In the genomic region with DNA sequence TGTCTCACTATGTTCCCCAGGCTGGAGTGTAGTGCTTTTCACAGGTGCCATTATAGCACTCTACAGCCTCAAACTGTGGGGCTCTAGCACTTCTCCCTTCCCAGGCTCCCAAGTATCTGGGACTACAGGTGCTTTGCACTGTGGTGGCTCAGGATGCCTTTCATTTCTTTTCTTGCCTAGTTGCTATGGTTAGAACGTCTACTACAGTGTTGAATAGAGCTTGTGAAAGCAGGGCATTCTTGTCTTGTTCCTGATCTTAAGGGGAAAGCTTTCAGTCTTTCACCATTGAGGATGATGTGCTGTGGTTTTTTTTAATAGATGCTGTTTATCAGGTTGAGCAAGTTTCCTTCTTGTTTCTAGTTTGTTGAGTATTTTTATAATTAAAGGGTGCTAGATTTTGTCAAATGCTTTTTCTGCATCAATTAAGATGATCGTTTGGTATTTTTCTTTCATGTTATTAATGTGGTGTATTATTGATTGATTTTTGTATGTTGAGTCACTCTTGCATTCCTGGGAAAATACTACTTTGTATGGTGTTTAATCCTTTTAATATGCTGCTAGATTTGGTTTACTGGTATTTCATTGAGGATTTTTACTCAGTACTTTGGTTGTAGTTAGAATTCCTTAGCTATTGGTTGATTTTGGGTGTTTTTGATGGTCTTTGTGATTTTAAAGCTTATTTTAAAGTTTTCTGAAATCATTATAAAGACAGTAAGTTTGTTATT, we compare ENCODE assay signal across 10 cellular contexts. TPM values are rescaled to one million over a fixed set of nuclear protein-coding genes. Genes with fewer than 3 reads are reported as not detected.
A peak's percentile ranks its signal among the peaks of the same experiment; 100 is the strongest.
DNase-seq lines count a peak whose midpoint lies in the region; ATAC-seq and TF ChIP-seq lines count a peak whose summit lies in the region.
"Had no signal": no experiment of that assay in that cellular context is flagged by ENCODE, and none has a peak within 500 bp of the region (broad histone marks: within the 10 kb centered on the region; RNA-seq: fewer than 3 reads in every experiment).

No MANE protein-coding gene starts in this region.

- POLR2A ChIA-PET in WTC11 (lab: Charles Lee) = interaction anchor here (0.7 kb wide), 1 partner anchor 65 kb away, joined by 4 read pairs; no protein-coding TSS in a partner anchor

- peaks cover 0 to 60% (median 14%) of the 10 kb centered on the region in 4 donors for H3K4me1 ChIP-seq in tibial artery

- peaks cover 28 to 41% of the 10 kb centered on the region in 2 donors for H3K36me3 Mint-ChIP-seq in CD14-positive monocyte
- H3K36me3 Mint-ChIP-seq in WTC11 = peaks cover 9% of the 10 kb centered on the region; the same call in 1 of the 2 replicates

- CTCF ChIA-PET in WTC11 (lab: Charles Lee) = interaction anchor here (1.3 kb wide), 1 partner anchor 114 kb away, joined by 4 read pairs; no protein-coding TSS in a partner anchor

- no peaks in the 10 kb centered on the region for H3K9me3 ChIP-seq in tibial artery

- ATAC-seq in WTC11 (peak; percentile 41; the same call in 1 of the 2 replicates), GM21723 (IDR thresholded peaks at IDR 0.05; ENCODE audit: unreplicated experiment) (no peak), HG03025 (IDR thresholded peaks at IDR 0.05; ENCODE audit: low FRiP score, unreplicated experiment) (no peak), HG03565 (IDR thresholded peaks at IDR 0.05; ENCODE audit: unreplicated experiment) (no peak)

- H3K9me3 Mint-ChIP-seq in CD14-positive monocyte (peaks cover 0 to 5% (median 3%) of the 10 kb centered on the region in 7 donors), WTC11 (no peaks in the 10 kb centered on the region)

- H3K27me3 Mint-ChIP-seq in CD14-positive monocyte (ENCODE audit: low read depth in 3 of 3) (peaks cover 0 to 1% (median 0%) of the 10 kb centered on the region in 3 donors), WTC11 (ENCODE audit: low read depth) (no peaks in the 10 kb centered on the region)

- no peak overlapping the region for H3K27ac ChIP-seq in tibial artery

- no peaks in the 10 kb centered on the region for H3K27me3 ChIP-seq in tibial artery

- peaks cover 1 to 6% (median 4%) of the 10 kb centered on the region in 3 donors for H3K36me3 ChIP-seq in tibial artery

- peak overlapping the region in 5 of 7 donors; percentile 37 to 67 (median 63) for H3K27ac Mint-ChIP-seq in CD14-positive monocyte
- H3K27ac Mint-ChIP-seq in WTC11 = peak overlapping the region; percentile 22

- DNase-seq in CD14-positive monocyte (ENCODE audit: low spot score) = no peak
- peak; percentile 13 for DNase-seq in HS-5 (ENCODE audit: low read depth)
- no peak for DNase-seq in WTC11 (ENCODE audit: low spot score)
- DNase-seq in foreskin melanocyte = peak; percentile 19
- no peak for DNase-seq in tibial artery
- DNase-seq: erythroblast, SHP77 had no signal

- H3K4me3 ChIP-seq in tibial artery = no peak overlapping the region

- TF ChIP-seq CTCF in CD14-positive monocyte (IDR thresholded peaks at IDR 0.05) = no peak
- TF ChIP-seq CTCF in WTC11 (IDR thresholded peaks at IDR 0.05) = no peak
- no peak for TF ChIP-seq CTCF in tibial artery (IDR thresholded peaks at IDR 0.05)

- H3K4me1 Mint-ChIP-seq in CD14-positive monocyte = peaks cover 44% of the 10 kb centered on the region
- peaks cover 63% of the 10 kb centered on the region for H3K4me1 Mint-ChIP-seq in WTC11

- intact Hi-C loops in CD14-positive monocyte (cut with micrococcal nuclease) = loop anchor here in 1 of 2 donors (5.0 kb wide), 1 partner anchor 37 kb away; the partner anchor contains the start of gene GPBP1
- intact Hi-C loops in tibial artery (cut with DNase I; ENCODE audit: low total_unique reads) = loop anchor here (10.0 kb wide), 1 partner anchor 255 kb away; the partner anchor contains the start of gene MIER3

- H3K4me3 Mint-ChIP-seq in CD14-positive monocyte (no peak overlapping the region), WTC11 (no peak overlapping the region)

TF ChIP-seq in WTC11, 78 proteins besides CTCF, POLR2A, EP300 and RAD21:
- TF ChIP-seq ZNF396 (CRISPR knock-in tag; IDR thresholded peaks at IDR 0.05; ENCODE audit: borderline replicate concordance) = no peak
- no peak for TF ChIP-seq ESRRA (CRISPR knock-in tag; IDR thresholded peaks at IDR 0.05; ENCODE audit: borderline replicate concordance)
- 0 out of 2 replicates have a peak, but pooled peaks have one; percentile 6 for TF ChIP-seq ZNF121 (CRISPR knock-in tag; IDR thresholded peaks at IDR 0.05)
- TF ChIP-seq ZNF219 (CRISPR knock-in tag; IDR thresholded peaks at IDR 0.05; ENCODE audit: borderline replicate concordance) = no peak
- TF ChIP-seq HMGA2 (CRISPR knock-in tag; IDR thresholded peaks at IDR 0.05) = no peak

RNA-seq across cellular contexts. Expression of gene GPBP1, which starts 35.6 kb away (rescaled TPM):
- 10 to 100 TPM; 23.2 to 43.7 TPM for polyA plus RNA-seq in CD14-positive monocyte
- 100 to 106 TPM (median 104 TPM) in 3 replicates for total RNA-seq in WTC11 (2021)

Comparison
In these comparisons a context has a peak if more than half of its experiments do, and no peak if none do; other contexts are left out.
1. DNase-seq: peak in HS-5 (single experiment) and foreskin melanocyte (single experiment); none in CD14-positive monocyte (single experiment), WTC11 (single experiment) and tibial artery (0 of 2).